In the genomic region with DNA sequence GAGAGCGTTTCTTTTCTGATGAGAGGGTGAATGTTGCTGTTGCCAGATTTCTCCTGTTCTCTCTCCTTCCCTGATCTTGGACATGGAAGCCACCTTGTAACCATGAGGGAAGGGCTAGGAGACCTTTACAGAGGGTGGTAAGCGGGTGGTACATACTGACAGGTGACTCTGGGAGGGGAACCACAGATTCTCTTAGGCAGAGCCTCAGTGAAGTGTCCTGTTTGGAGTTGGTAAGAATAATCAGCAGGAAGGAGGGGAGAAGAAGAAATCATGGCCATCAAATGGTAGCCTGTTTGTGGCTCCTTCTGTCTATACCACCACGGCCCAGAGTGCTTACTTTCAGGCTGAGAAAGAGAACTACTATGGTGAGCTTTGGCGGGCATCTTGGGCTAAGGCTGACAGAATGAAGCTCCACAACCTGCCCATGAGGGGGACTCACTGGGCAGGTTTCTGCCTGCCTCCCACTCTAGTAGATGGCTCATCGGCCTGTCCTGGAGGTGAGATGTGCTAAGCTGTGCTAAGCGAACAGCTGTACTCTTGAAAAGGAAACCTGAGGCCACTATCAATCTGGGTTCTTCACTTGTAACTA, we compare ENCODE assay signal across 27 cellular contexts. TPM values are rescaled to one million over a fixed set of nuclear protein-coding genes. Genes with fewer than 3 reads are reported as not detected.
A peak's percentile ranks its signal among the peaks of the same experiment; 100 is the strongest.
DNase-seq lines count a peak whose midpoint lies in the region; ATAC-seq and TF ChIP-seq lines count a peak whose summit lies in the region.
"Had no signal": no experiment of that assay in that cellular context is flagged by ENCODE, and none has a peak within 500 bp of the region (broad histone marks: within the 10 kb centered on the region; RNA-seq: fewer than 3 reads in every experiment).

No MANE protein-coding gene starts in this region.

- no peak overlapping the region for H2BK15ac ChIP-seq in neuronal stem cell (ENCODE audit: low read length)

- H3K4me1 ChIP-seq in neutrophil (ENCODE audit: control insufficient read depth in 1 of 2, insufficient read depth in 1 of 2, low read depth in 1 of 2, low read length in 1 of 2) (peaks cover 0 to 6% of the 10 kb centered on the region in 2 experiments), stomach (no peaks in the 10 kb centered on the region), neuronal stem cell (ENCODE audit: control insufficient read depth in 2 of 2, insufficient read depth in 1 of 2, low read depth in 1 of 2, low read length in 2 of 2) (no peaks in the 10 kb centered on the region)

- H3K9ac ChIP-seq in neuronal stem cell (ENCODE audit: low read depth, low read length, poor library complexity), result no peak overlapping the region
- H3K9ac ChIP-seq: BLaER1 treated with 17β-estradiol and CSF1 and Interleukin-3, amounts not matched to agents 10 nM and 100 nM had no signal

- no peak overlapping the region for H3K4me3 Mint-ChIP-seq in activated naive CD8-positive, alpha-beta T cell
- H3K4me3 Mint-ChIP-seq in activated naive CD8-positive, alpha-beta T cell treated with anti-CD3 and anti-CD28 coated beads for 36 hours, result no peak overlapping the region
- H3K4me3 Mint-ChIP-seq in HFFc6, result no peak overlapping the region
- H3K4me3 Mint-ChIP-seq in central memory CD8-positive, alpha-beta T cell, result no peak overlapping the region
- H3K4me3 Mint-ChIP-seq: CD4-positive, alpha-beta T cell had no signal

- no peak overlapping the region for H2BK12ac ChIP-seq in neuronal stem cell (ENCODE audit: low read length)

- H3K9me3 ChIP-seq in neutrophil (no peaks in the 10 kb centered on the region), stomach (no peaks in the 10 kb centered on the region), neuronal stem cell (replicated peaks in 1 of 2; ENCODE audit: control insufficient read depth in 2 of 2, insufficient read depth in 1 of 2, low read depth in 1 of 2, low read length in 2 of 2) (peaks cover 5 to 20% of the 10 kb centered on the region in 2 donors)

- H3K36me3 ChIP-seq in neutrophil (peaks cover 84% of the 10 kb centered on the region), stomach (peaks cover 54 to 98% (median 94%) of the 10 kb centered on the region in 4 donors), neuronal stem cell (replicated peaks in 1 of 2; ENCODE audit: control insufficient read depth in 2 of 2, insufficient read depth in 2 of 2, low read length in 2 of 2) (peaks cover 30 to 88% of the 10 kb centered on the region in 2 donors)

- intact Hi-C loops in stomach (cut with DNase I; ENCODE audit: low total_unique reads), result no loop called here

- H2BK120ac ChIP-seq in neuronal stem cell (ENCODE audit: low read depth, low read length), result no peak overlapping the region

- no peak overlapping the region for H3K14ac ChIP-seq in neuronal stem cell (ENCODE audit: low read length)

- no peak for ATAC-seq in central memory CD8-positive, alpha-beta T cell (replicated peaks; ENCODE audit: extremely low read depth, poor library complexity, severe bottlenecking)
- ATAC-seq: HCT116, Panc1 had no signal

- H3K4me3 ChIP-seq in neutrophil (ENCODE audit: low read depth in 1 of 2, low read length in 1 of 2) (no peak overlapping the region), stomach (no peak overlapping the region), neuronal stem cell (ENCODE audit: low read length in 2 of 2) (no peak overlapping the region)
- H3K4me3 ChIP-seq: BLaER1 treated with 17β-estradiol and CSF1 and Interleukin-3, amounts not matched to agents 10 nM and 100 nM; SK-N-MC had no signal

- no peaks in the 10 kb centered on the region for H3K79me1 ChIP-seq in neuronal stem cell (ENCODE audit: low read depth, low read length)

- no peak overlapping the region for H4K8ac ChIP-seq in neuronal stem cell (ENCODE audit: low read depth, low read length)

- TF ChIP-seq CTCF in HFFc6 (IDR thresholded peaks at IDR 0.05) (no peak), neutrophil (IDR thresholded peaks at IDR 0.05) (no peak), stomach (IDR thresholded peaks at IDR 0.05) (no peak)

- WGBS in stomach, 5 donors, result 97 to 99% (median 98%) methylated on average over 6 of the region's 6 CpGs
- WGBS in neuronal stem cell (ENCODE audit: extremely low coverage in 2 of 2, insufficient read length in 2 of 2, insufficient replicate concordance in 1 of 2), 2 donors, result no CpG with 5 or more reads among the region's 6 CpGs

- no peak for TF ChIP-seq POLR2A in stomach (IDR thresholded peaks at IDR 0.05)

- peaks cover 39% of the 10 kb centered on the region for H3K36me3 Mint-ChIP-seq in activated naive CD8-positive, alpha-beta T cell
- peaks cover 66% of the 10 kb centered on the region for H3K36me3 Mint-ChIP-seq in activated naive CD8-positive, alpha-beta T cell treated with anti-CD3 and anti-CD28 coated beads for 36 hours
- H3K36me3 Mint-ChIP-seq in HFFc6 (ENCODE audit: low read depth), result peaks cover 61% of the 10 kb centered on the region
- H3K36me3 Mint-ChIP-seq in central memory CD8-positive, alpha-beta T cell (ENCODE audit: insufficient read depth), result peaks cover 51% of the 10 kb centered on the region

- H4K91ac ChIP-seq in neuronal stem cell (ENCODE audit: low read depth, low read length, poor library complexity), result no peak overlapping the region

- no peak overlapping the region for H3K4me2 ChIP-seq in neuronal stem cell (ENCODE audit: insufficient read depth, low read length, poor library complexity, severe bottlenecking)
- H3K4me2 ChIP-seq: BLaER1 treated with 17β-estradiol and CSF1 and Interleukin-3, amounts not matched to agents 10 nM and 100 nM had no signal

- H3K27ac Mint-ChIP-seq in activated naive CD8-positive, alpha-beta T cell, result peak overlapping the region; percentile 11
- H3K27ac Mint-ChIP-seq in activated naive CD8-positive, alpha-beta T cell treated with anti-CD3 and anti-CD28 coated beads for 36 hours, result no peak overlapping the region
- H3K27ac Mint-ChIP-seq in HFFc6, result peak overlapping the region; percentile 11; the same call in 1 of the 2 replicates
- H3K27ac Mint-ChIP-seq in central memory CD8-positive, alpha-beta T cell (ENCODE audit: low read depth), result peak overlapping the region; percentile 20
- H3K27ac Mint-ChIP-seq: CD4-positive, alpha-beta T cell had no signal

- no peak overlapping the region for H3K23ac ChIP-seq in neuronal stem cell (ENCODE audit: low read depth, low read length, poor library complexity)

- H3K9me3 Mint-ChIP-seq in activated naive CD8-positive, alpha-beta T cell (ENCODE audit: low read depth), result peaks cover 3% of the 10 kb centered on the region
- peaks cover 8% of the 10 kb centered on the region for H3K9me3 Mint-ChIP-seq in activated naive CD8-positive, alpha-beta T cell treated with anti-CD3 and anti-CD28 coated beads for 36 hours
- no peaks in the 10 kb centered on the region for H3K9me3 Mint-ChIP-seq in HFFc6
- H3K9me3 Mint-ChIP-seq in central memory CD8-positive, alpha-beta T cell, result no peaks in the 10 kb centered on the region

- peak overlapping the region; percentile 35 for H3K27ac ChIP-seq in neutrophil
- no peak overlapping the region for H3K27ac ChIP-seq in stomach
- no peak overlapping the region for H3K27ac ChIP-seq in neuronal stem cell (replicated peaks; ENCODE audit: low read length)
- H3K27ac ChIP-seq: BLaER1 treated with 17β-estradiol and CSF1 and Interleukin-3, amounts not matched to agents 10 nM and 100 nM; HL-60; RWPE1; SK-N-MC had no signal

- no peak for DNase-seq in activated naive CD8-positive, alpha-beta T cell treated with anti-CD3 and anti-CD28 coated beads for 36 hours
- DNase-seq in HFFc6, result no peak
- DNase-seq in central memory CD8-positive, alpha-beta T cell (ENCODE audit: low spot score in 2 of 2), result no peak
- no peak for DNase-seq in stomach
- no peak for DNase-seq in neuronal stem cell (ENCODE audit: low spot score)
- DNase-seq in SHP77 (lab: John Stamatoyannopoulos, UW), result no peak
- DNase-seq: CD4-positive, alpha-beta T cell; COR-L47; GF-D8; Kasumi-1; MV-4-11; NCI-H1105; NCI-H1436 treated with DMSO at 0.1 percent for 48 hours; NCI-H187 treated with DMSO at 0.1 percent for 48 hours; NCI-H2107; NCI-H226; NCI-H510A; NCI-H69; SHP77 treated with DMSO at 0.1 percent for 48 hours had no signal

- no peak overlapping the region for H2AFZ ChIP-seq in neuronal stem cell (ENCODE audit: low read length)

- TF ChIP-seq EP300 in stomach (IDR thresholded peaks at IDR 0.05), result no peak

- no peak overlapping the region for H2AK5ac ChIP-seq in neuronal stem cell (ENCODE audit: low read depth, low read length)

- H3K27me3 Mint-ChIP-seq in activated naive CD8-positive, alpha-beta T cell, result no peaks in the 10 kb centered on the region
- H3K27me3 Mint-ChIP-seq in activated naive CD8-positive, alpha-beta T cell treated with anti-CD3 and anti-CD28 coated beads for 36 hours, result no peaks in the 10 kb centered on the region
- H3K27me3 Mint-ChIP-seq in HFFc6 (ENCODE audit: insufficient read depth), result no peaks in the 10 kb centered on the region; the same call in none of the 2 replicates
- H3K27me3 Mint-ChIP-seq in central memory CD8-positive, alpha-beta T cell, result no peaks in the 10 kb centered on the region
- H3K27me3 Mint-ChIP-seq: CD4-positive, alpha-beta T cell had no signal

- H3K4ac ChIP-seq in neuronal stem cell (ENCODE audit: low read length), result no peak overlapping the region

- H3K4me1 Mint-ChIP-seq in activated naive CD8-positive, alpha-beta T cell (ENCODE audit: low read depth), result no peaks in the 10 kb centered on the region
- no peaks in the 10 kb centered on the region for H3K4me1 Mint-ChIP-seq in activated naive CD8-positive, alpha-beta T cell treated with anti-CD3 and anti-CD28 coated beads for 36 hours
- no peaks in the 10 kb centered on the region for H3K4me1 Mint-ChIP-seq in HFFc6 (ENCODE audit: low read depth)
- peaks cover 15% of the 10 kb centered on the region for H3K4me1 Mint-ChIP-seq in central memory CD8-positive, alpha-beta T cell

- H3K27me3 ChIP-seq in neutrophil (no peaks in the 10 kb centered on the region), stomach (no peaks in the 10 kb centered on the region), neuronal stem cell (ENCODE audit: control insufficient read depth in 3 of 3, insufficient read depth in 3 of 3, low read depth in 1 of 3, low read length in 3 of 3) (no peaks in the 10 kb centered on the region)
- H3K27me3 ChIP-seq: BLaER1 treated with 17β-estradiol and CSF1 and Interleukin-3, amounts not matched to agents 10 nM and 100 nM had no signal

- H2BK5ac ChIP-seq in neuronal stem cell (ENCODE audit: low read length), result no peak overlapping the region

- no peak overlapping the region for H3K18ac ChIP-seq in neuronal stem cell (ENCODE audit: low read length)

RNA-seq across cellular contexts. Expression of a gene that starts 55.3 kb away (rescaled TPM):
- total RNA-seq in activated naive CD8-positive, alpha-beta T cell treated with anti-CD3 and anti-CD28 coated beads for 36 hours, result under 1 TPM; 0.29 to 0.52 TPM
- total RNA-seq in HFFc6 (2021; fragmentation: NEBNext Ultra II Directional; extraction: Animal tissue kit (Norgen Biotek cat#: 25700)), result 1 to 10 TPM; 6.3 to 9.0 (median 7.3) TPM
- 10 to 100 TPM in 1 of 5 donors, 1 to 10 TPM in 4; 4.1 to 10.1 (median 5.5) TPM for total RNA-seq in stomach
- polyA plus RNA-seq in stomach, result 1 to 10 TPM; 3.0 to 3.8 (median 3.5) TPM
- polyA plus RNA-seq in neuronal stem cell (2013, experiment 1 of 2), result 3.1 TPM
- polyA plus RNA-seq in neuronal stem cell (2013, experiment 2 of 2), result 3.2 TPM
